In genomic region chr4:157832596-157832995, GRCh38 we compare ENCODE assay signal across 1 cellular context.
TF ChIP-seq lines count a peak whose summit lies in the region.

No MANE protein-coding gene starts in this region.

TF ChIP-seq in liver, 16 proteins besides CTCF, POLR2A, EP300 and RAD21 (continued from another document):
- TF ChIP-seq GABPA (IDR thresholded peaks at IDR 0.05 in 1 of 2, conservative IDR thresholded peaks at IDR 0.05 in 1 of 2): no peak
TF ChIP-seq in liver: peak in this region for 5.
